ENCODE assay signal across 18 cellular contexts in the genomic region with DNA sequence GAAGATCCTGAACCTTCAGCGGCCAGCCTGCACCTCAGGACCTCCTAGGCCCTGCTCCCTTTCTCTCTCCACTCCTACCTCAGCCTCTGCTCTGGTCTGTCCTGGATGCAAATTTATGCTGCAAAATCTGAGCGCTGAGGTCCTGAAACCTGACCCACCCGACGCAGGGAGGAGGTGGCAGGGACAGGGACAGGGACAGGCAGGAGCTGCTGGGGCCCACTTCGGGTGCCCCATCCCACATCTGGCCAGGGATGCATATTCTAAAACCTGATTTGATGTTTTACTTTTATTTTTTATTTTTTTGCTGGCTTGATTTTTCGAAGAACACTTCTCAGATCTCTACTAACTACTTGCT. TPM values are rescaled to one million over a fixed set of nuclear protein-coding genes. Genes with fewer than 3 reads are reported as not detected.
A peak's percentile ranks its signal among the peaks of the same experiment; 100 is the strongest.
DNase-seq lines count a peak whose midpoint lies in the region; TF ChIP-seq lines count a peak whose summit lies in the region.
"Had no signal": no experiment of that assay in that cellular context is flagged by ENCODE, and none has a peak within 500 bp of the region (broad histone marks: within the 10 kb centered on the region; RNA-seq: fewer than 3 reads in every experiment).

No MANE protein-coding gene starts in this region.

- TF ChIP-seq CTCF in H9 (conservative IDR thresholded peaks at IDR 0.05) (no peak), mesothelial cell of epicardium (IDR thresholded peaks at IDR 0.05; ENCODE audit: unreplicated experiment) (no peak), A673 (conservative IDR thresholded peaks at IDR 0.05; ENCODE audit: low read depth, low read length) (no peak)

- DNase-seq in H9 (peak; percentile 58), mesothelial cell of epicardium (ENCODE audit: low spot score in 2 of 2, unreplicated experiment in 2 of 2) (no peak), NCI-H2107 treated with DMSO at 0.1 percent for 48 hours (lab: John Stamatoyannopoulos, UW; ENCODE audit: unreplicated experiment) (no peak), NCI-H82 (lab: John Stamatoyannopoulos, UW) (no peak), A673 (ENCODE audit: low spot score) (no peak), AG08396 (ENCODE audit: low spot score) (no peak)
- DNase-seq: activated CD8-positive, alpha-beta memory T cell treated with anti-CD3 and anti-CD28 coated beads, Interleukin-2, amount 50 U/mL, for 4 hours; activated naive CD8-positive, alpha-beta T cell treated with anti-CD3 and anti-CD28 coated beads, Interleukin-2, amount 10 ng/mL, durations not matched to agents 7 days and 5 days; effector memory CD8-positive, alpha-beta T cell; GF-D8; NCI-H1417 treated with DMSO at 0.1 percent for 48 hours had no signal

- H4K91ac ChIP-seq in H9 (ENCODE audit: insufficient read length, low read depth, low read length), result no peak overlapping the region

- H3K4me1 Mint-ChIP-seq in H9 (peaks cover 24 to 46% of the 10 kb centered on the region in 2 experiments), mesothelial cell of epicardium (peaks cover 14% of the 10 kb centered on the region)
- H3K4me1 Mint-ChIP-seq in dendritic cell treated with granulocyte-macrophage colony-stimulating factor and Interleukin-4, amounts not matched to agents 40 ng/mL and 50 ng/mL, for 4 days (ENCODE audit: low read depth), result peaks cover 32% of the 10 kb centered on the region

- H2BK12ac ChIP-seq in H9 (ENCODE audit: insufficient read length, low read depth, low read length), result no peak overlapping the region

- H3K9ac ChIP-seq in BLaER1 (no peak overlapping the region), H9 (ENCODE audit: extremely low read depth, insufficient read length, low read length) (no peak overlapping the region)

- no CpG with 5 or more reads among the region's 6 CpGs for whole genome bisulfite sequencing in H9 (ENCODE audit: extremely low coverage, insufficient read length, low lambda C conversion rate)

- no peak overlapping the region for H4K5ac ChIP-seq in H9 (ENCODE audit: insufficient read length, low read depth, low read length)

- H3K4me2 ChIP-seq in BLaER1 (peak overlapping the region; percentile 83; the same call in 1 of the 2 replicates), H9 (ENCODE audit: insufficient read depth, insufficient read length, low read length) (peak overlapping the region; percentile 72)

- H3K27ac ChIP-seq in BLaER1, result no peak overlapping the region
- H3K27ac ChIP-seq in H9 (ENCODE audit: insufficient read length, low read depth, low read length), result no peak overlapping the region
- no peak overlapping the region for H3K27ac ChIP-seq in A673 (ENCODE audit: low read depth, low read length, poor library complexity, severe bottlenecking)

- no peak overlapping the region for H4K8ac ChIP-seq in H9 (replicated peaks; ENCODE audit: insufficient read length, low read depth, low read length)

- H3T11ph ChIP-seq in H9 (ENCODE audit: low read length), result no peak overlapping the region

- CTCF ChIA-PET in A673 (lab: Charles Lee), result no interaction called here

- intact Hi-C loops in dendritic cell treated with granulocyte-macrophage colony-stimulating factor and Interleukin-4, amounts not matched to agents 40 ng/mL and 50 ng/mL, for 4 days (cut with micrococcal nuclease), result no loop called here
- intact Hi-C loops in A673 (cut with micrococcal nuclease; ENCODE audit: unreplicated experiment), result no loop called here

- no peaks in the 10 kb centered on the region for H3K79me2 ChIP-seq in H9 (ENCODE audit: insufficient read depth, low read length)

- H2AFZ ChIP-seq in H9 (ENCODE audit: low read length), result no peak overlapping the region

- H4K20me1 ChIP-seq in BLaER1 (peaks cover 23% of the 10 kb centered on the region; the same call in 1 of the 2 replicates), H9 (ENCODE audit: control insufficient read depth, insufficient read depth, insufficient read length) (no peaks in the 10 kb centered on the region)

- H3K4me1 ChIP-seq in BLaER1 (peaks cover 36% of the 10 kb centered on the region), H9 (ENCODE audit: insufficient read depth, low read length) (peaks cover 2% of the 10 kb centered on the region; the same call in 1 of the 2 replicates), A673 (ENCODE audit: insufficient read depth, low read length, poor library complexity, severe bottlenecking) (no peaks in the 10 kb centered on the region)

- H3K4ac ChIP-seq in H9 (ENCODE audit: low read depth, low read length), result no peak overlapping the region

- H3K9me3 Mint-ChIP-seq in H9, result no peaks in the 10 kb centered on the region
- no peaks in the 10 kb centered on the region for H3K9me3 Mint-ChIP-seq in dendritic cell treated with granulocyte-macrophage colony-stimulating factor and Interleukin-4, amounts not matched to agents 40 ng/mL and 50 ng/mL, for 4 days
- H3K9me3 Mint-ChIP-seq in mesothelial cell of epicardium, result no peaks in the 10 kb centered on the region
- H3K9me3 Mint-ChIP-seq: activated naive CD8-positive, alpha-beta T cell treated with anti-CD3 and anti-CD28 coated beads, Interleukin-2, amount 10 ng/mL, durations not matched to agents 7 days and 5 days; effector memory CD8-positive, alpha-beta T cell had no signal

- H2AK5ac ChIP-seq in H9 (ENCODE audit: insufficient read length, low read length), result no peak overlapping the region

- no peak overlapping the region; the same call in 1 of the 2 replicates for H3K14ac ChIP-seq in H9 (ENCODE audit: insufficient read depth, low read length)

- no peak overlapping the region for H3K23ac ChIP-seq in H9 (ENCODE audit: insufficient read length, low read depth, low read length)

- H3K18ac ChIP-seq in H9 (ENCODE audit: insufficient read length, low read depth, low read length), result no peak overlapping the region

- H3K27me3 Mint-ChIP-seq in H9 (ENCODE audit: low read depth) (peaks cover 89% of the 10 kb centered on the region), mesothelial cell of epicardium (ENCODE audit: low read depth) (peaks cover 92% of the 10 kb centered on the region)
- peaks cover 93% of the 10 kb centered on the region for H3K27me3 Mint-ChIP-seq in dendritic cell treated with granulocyte-macrophage colony-stimulating factor and Interleukin-4, amounts not matched to agents 40 ng/mL and 50 ng/mL, for 4 days

- H3K9me3 ChIP-seq in BLaER1 (no peaks in the 10 kb centered on the region), H9 (ENCODE audit: control insufficient read depth, low read depth, low read length) (no peaks in the 10 kb centered on the region), A673 (ENCODE audit: low read depth, low read length, poor library complexity, severe bottlenecking) (no peaks in the 10 kb centered on the region)

- BruUV-seq in A673 (replicated peaks; lab: Mats Ljungman, UMichigan), result no TSS peak

- no peak overlapping the region for H2BK5ac ChIP-seq in H9 (ENCODE audit: insufficient read length, low read length)

- H3K79me1 ChIP-seq in H9 (ENCODE audit: insufficient read depth, low read depth, low read length, poor library complexity, severe bottlenecking), result no peaks in the 10 kb centered on the region

- no peaks in the 10 kb centered on the region for H3K36me3 ChIP-seq in BLaER1
- no peaks in the 10 kb centered on the region for H3K36me3 ChIP-seq in A673 (ENCODE audit: insufficient read depth, low read length, poor library complexity, severe bottlenecking)

- H3K27ac Mint-ChIP-seq in H9, result no peak overlapping the region
- H3K27ac Mint-ChIP-seq in dendritic cell treated with granulocyte-macrophage colony-stimulating factor and Interleukin-4, amounts not matched to agents 40 ng/mL and 50 ng/mL, for 4 days, result no peak overlapping the region
- no peak overlapping the region for H3K27ac Mint-ChIP-seq in mesothelial cell of epicardium
- H3K27ac Mint-ChIP-seq: activated naive CD8-positive, alpha-beta T cell treated with anti-CD3 and anti-CD28 coated beads, Interleukin-2, amount 10 ng/mL, durations not matched to agents 7 days and 5 days; effector memory CD8-positive, alpha-beta T cell had no signal

- H2BK120ac ChIP-seq in H9 (ENCODE audit: low read depth, low read length, poor library complexity, severe bottlenecking), result no peak overlapping the region

- POLR2A ChIA-PET in A673 (lab: Charles Lee; ENCODE audit: low non-redundant PET), result no interaction called here

- H2BK15ac ChIP-seq in H9 (ENCODE audit: low read depth, low read length), result no peak overlapping the region

- no peak overlapping the region for H3K4me3 ChIP-seq in BLaER1
- no peak overlapping the region for H3K4me3 ChIP-seq in A673 (ENCODE audit: low read depth, low read length, poor library complexity, severe bottlenecking)

- H3K4me3 Mint-ChIP-seq in H9 (peak overlapping the region; percentile 54 to 77), mesothelial cell of epicardium (peak overlapping the region; percentile 45)
- peak overlapping the region; percentile 65 for H3K4me3 Mint-ChIP-seq in dendritic cell treated with granulocyte-macrophage colony-stimulating factor and Interleukin-4, amounts not matched to agents 40 ng/mL and 50 ng/mL, for 4 days

- peaks cover 14% of the 10 kb centered on the region for H3K23me2 ChIP-seq in H9 (ENCODE audit: insufficient read length, low read depth, low read length, poor library complexity, severe bottlenecking)

- H3K27me3 ChIP-seq in BLaER1 (peaks cover 66% of the 10 kb centered on the region), H9 (ENCODE audit: insufficient read depth, low read length) (peaks cover 25% of the 10 kb centered on the region), A673 (replicated peaks; ENCODE audit: insufficient read depth, low read depth, low read length, poor library complexity) (peaks cover 72% of the 10 kb centered on the region)

- H3K56ac ChIP-seq in H9 (ENCODE audit: insufficient read length, low read depth, low read length), result no peak overlapping the region

- H2BK20ac ChIP-seq in H9 (ENCODE audit: low read depth, low read length, poor library complexity, severe bottlenecking), result no peak overlapping the region

- no peaks in the 10 kb centered on the region; a peak in 1 of 7 replicates for H3K36me3 Mint-ChIP-seq in H9 (ENCODE audit: insufficient read depth in 1 of 3, low read depth in 3 of 3)
- no peaks in the 10 kb centered on the region for H3K36me3 Mint-ChIP-seq in dendritic cell treated with granulocyte-macrophage colony-stimulating factor and Interleukin-4, amounts not matched to agents 40 ng/mL and 50 ng/mL, for 4 days (ENCODE audit: low read depth)
- no peaks in the 10 kb centered on the region for H3K36me3 Mint-ChIP-seq in mesothelial cell of epicardium
- H3K36me3 Mint-ChIP-seq: activated naive CD8-positive, alpha-beta T cell treated with anti-CD3 and anti-CD28 coated beads, Interleukin-2, amount 10 ng/mL, durations not matched to agents 7 days and 5 days had no signal

RNA-seq across cellular contexts. Expression of a gene that starts 0.6 kb away (rescaled TPM):
- total RNA-seq in H9 (2021) (2.7 and 3.0 TPM in 2 replicates), mesothelial cell of epicardium (not detected in 3 replicates), A673 (2021) (not detected in 2 replicates)
- total RNA-seq: activated naive CD8-positive, alpha-beta T cell treated with anti-CD3 and anti-CD28 coated beads, Interleukin-2, amount 10 ng/mL, durations not matched to agents 7 days and 5 days; LHCN-M2; mammary epithelial cell; omental fat pad; sciatic nerve; T-helper 2 cell treated with Interferon-gamma antibody and Interleukin-4, amounts not matched to agents 100 ng/mL and 5 ng/mL, for 36 hours had no signal

RNA-seq across cellular contexts. Expression of a gene that starts 41.5 kb away (rescaled TPM):
- total RNA-seq in H9 (2021), result 40.7 and 43.4 TPM in 2 replicates
- 56.8 to 59.6 TPM (median 58.6 TPM) in 3 replicates for total RNA-seq in mesothelial cell of epicardium
- total RNA-seq in A673 (2021), result 24.9 and 30.9 TPM in 2 replicates

RNA-seq across cellular contexts. Expression of a gene that starts 43.4 kb away (rescaled TPM):
- not detected in 2 replicates for total RNA-seq in H9 (2021)
- not detected in 3 replicates for total RNA-seq in mesothelial cell of epicardium
- total RNA-seq in A673 (2021), result not detected in 2 replicates
- total RNA-seq: LHCN-M2, mammary epithelial cell had no signal
